In the genomic region with DNA sequence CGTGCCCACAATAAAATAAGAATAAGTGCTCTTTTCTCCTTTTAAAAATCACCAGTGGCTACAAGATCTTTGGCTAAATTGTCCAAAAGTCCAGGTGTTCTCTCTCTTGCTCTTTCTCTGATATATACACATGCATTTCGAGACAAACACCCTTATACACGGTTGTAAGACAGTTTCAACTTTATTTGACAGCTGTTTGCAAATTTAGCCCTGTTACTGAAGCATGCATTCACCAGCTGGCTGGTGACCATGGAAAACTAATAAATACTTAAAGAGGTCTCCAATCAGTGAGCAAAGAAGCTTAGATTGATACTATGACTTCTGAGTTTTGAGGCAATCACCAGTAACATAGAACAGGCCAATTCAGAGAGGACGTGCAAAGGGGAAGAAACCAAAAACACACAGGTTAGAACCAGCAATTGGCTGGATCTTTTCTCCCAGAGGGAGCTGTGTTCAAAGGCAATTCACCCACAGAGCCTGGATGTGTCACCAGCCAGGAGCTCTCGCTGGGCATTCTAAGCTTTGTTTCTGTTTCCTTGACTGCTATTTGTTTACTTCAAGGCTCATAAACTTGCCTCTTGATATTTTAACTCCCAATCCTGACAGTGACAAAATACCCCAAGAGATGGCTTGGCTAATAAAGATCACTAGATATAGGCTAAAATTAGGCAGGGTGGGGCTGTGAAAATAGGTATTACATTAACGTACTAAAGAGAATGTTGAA, we compare ENCODE assay signal across 10 cellular contexts.
DNase-seq lines count a peak whose midpoint lies in the region; ATAC-seq and TF ChIP-seq lines count a peak whose summit lies in the region.
"Had no signal": no experiment of that assay in that cellular context is flagged by ENCODE, and none has a peak within 500 bp of the region (broad histone marks: within the 10 kb centered on the region; RNA-seq: fewer than 3 reads in every experiment).

No MANE protein-coding gene starts in this region.

- no peak overlapping the region for H3K4me3 ChIP-seq in epithelial cell of proximal tubule (ENCODE audit: low read depth, low read length)

- TF ChIP-seq CTCF in epithelial cell of proximal tubule (conservative IDR thresholded peaks at IDR 0.05; ENCODE audit: low read depth, low read length): peak; percentile 31

- DNase-seq in GM04503 (ENCODE audit: low read depth): peak; percentile 61
- DNase-seq in NCI-H446 (lab: John Stamatoyannopoulos, UW): peak; percentile 88 to 89
- DNase-seq in epithelial cell of proximal tubule (ENCODE audit: low read depth): no peak
- peak; percentile 40 for DNase-seq in pons (ENCODE audit: low spot score)
- no peak for DNase-seq in left lobe of liver (ENCODE audit: low spot score)
- DNase-seq in hippocampal formation (lab: John Stamatoyannopoulos, UW): no peak
- DNase-seq: activated CD8-positive, alpha-beta memory T cell treated with anti-CD3 and anti-CD28 coated beads, Interleukin-2, amount 50 U/mL, for 48 hours; cortex of kidney; left ventricle myocardium superior had no signal

- ATAC-seq in HG02870 (IDR thresholded peaks at IDR 0.05; ENCODE audit: unreplicated experiment) (no peak), left lobe of liver (no peak)
- ATAC-seq: left ventricle myocardium superior had no signal

Comparison
In these comparisons a context has a peak if more than half of its experiments do, and no peak if none do; other contexts are left out.
1. DNase-seq: peak in GM04503 (single experiment), NCI-H446 (2 of 2) and pons (single experiment); none in epithelial cell of proximal tubule (single experiment), left lobe of liver (single experiment) and hippocampal formation (0 of 2).